12 cellular contexts compared by ENCODE assay signal in genomic region chr4:76623217-76624060, GRCh38.
A peak's percentile ranks its signal among the peaks of the same experiment; 100 is the strongest.
DNase-seq lines count a peak whose midpoint lies in the region; ATAC-seq, FAIRE-seq and TF ChIP-seq lines count a peak whose summit lies in the region.
"Had no signal": no experiment of that assay in that cellular context is flagged by ENCODE, and none has a peak within 500 bp of the region (broad histone marks: within the 10 kb centered on the region; RNA-seq: fewer than 3 reads in every experiment).

No MANE protein-coding gene starts in this region.

- H3K4me3 Mint-ChIP-seq in naive thymus-derived CD4-positive, alpha-beta T cell = no peak overlapping the region

- peaks cover 15 to 37% (median 28%) of the 10 kb centered on the region in 5 donors for H3K27me3 Mint-ChIP-seq in naive thymus-derived CD4-positive, alpha-beta T cell

- H3K4me1 ChIP-seq in mesodermal cell (ENCODE audit: control insufficient read depth, insufficient read depth, low read length, poor library complexity, severe bottlenecking) (peaks cover 34% of the 10 kb centered on the region), thyroid gland (peaks cover 41 to 43% of the 10 kb centered on the region in 2 donors), MM.1S (ENCODE audit: low read length) (peaks cover 16% of the 10 kb centered on the region)
- no peaks in the 10 kb centered on the region for H3K4me1 ChIP-seq in naive thymus-derived CD4-positive, alpha-beta T cell (ENCODE audit: control insufficient read depth in 2 of 2, insufficient read depth in 2 of 2, low read length in 2 of 2)

- H3K4me1 Mint-ChIP-seq in naive thymus-derived CD4-positive, alpha-beta T cell = peaks cover 0 to 2% (median 0%) of the 10 kb centered on the region in 7 donors

- no peaks in the 10 kb centered on the region for H3K36me3 Mint-ChIP-seq in naive thymus-derived CD4-positive, alpha-beta T cell

- peaks cover 0 to 2% (median 0%) of the 10 kb centered on the region in 11 donors for H3K9me3 Mint-ChIP-seq in naive thymus-derived CD4-positive, alpha-beta T cell

- no peaks in the 10 kb centered on the region for H4K20me1 ChIP-seq in MM.1S (ENCODE audit: insufficient read depth, low read length)

- H3K4me3 ChIP-seq in LNCaP clone FGC (ENCODE audit: low read depth, low read length) = no peak overlapping the region
- H3K4me3 ChIP-seq in bronchial epithelial cell (ENCODE audit: low read depth, low read length) = no peak overlapping the region
- H3K4me3 ChIP-seq in mesodermal cell (ENCODE audit: extremely low read depth, insufficient read depth, low read length, poor library complexity, severe bottlenecking) = no peak overlapping the region
- no peak overlapping the region for H3K4me3 ChIP-seq in thyroid gland (replicated peaks in 1 of 3)
- H3K4me3 ChIP-seq in MM.1S (ENCODE audit: low read length) = no peak overlapping the region
- H3K4me3 ChIP-seq in naive thymus-derived CD4-positive, alpha-beta T cell (ENCODE audit: low read length) = no peak overlapping the region

- H3K27ac ChIP-seq in mesodermal cell (ENCODE audit: low read depth, low read length, severe bottlenecking) = peak overlapping the region; percentile 94
- peak overlapping the region; percentile 71 to 87 (median 76) for H3K27ac ChIP-seq in thyroid gland
- no peak overlapping the region for H3K27ac ChIP-seq in MM.1S (ENCODE audit: low read length)
- H3K27ac ChIP-seq in naive thymus-derived CD4-positive, alpha-beta T cell (ENCODE audit: low read depth, low read length) = no peak overlapping the region

- ATAC-seq in naive thymus-derived CD4-positive, alpha-beta T cell = no peak
- no peak for ATAC-seq in HG03565 (IDR thresholded peaks at IDR 0.05; ENCODE audit: unreplicated experiment)

- POLR2A ChIA-PET in HEK293T (lab: Yijun Ruan, JAX) = interaction anchor here (1.0 kb wide), 1 partner anchor 39 kb away, joined by 3 read pairs; no protein-coding TSS in a partner anchor
- POLR2A ChIA-PET in naive thymus-derived CD4-positive, alpha-beta T cell (lab: Charles Lee) = no interaction called here

- H3K9me3 ChIP-seq in mesodermal cell (ENCODE audit: control insufficient read depth, low read length) (no peaks in the 10 kb centered on the region), thyroid gland (no peaks in the 10 kb centered on the region), MM.1S (replicated peaks; ENCODE audit: insufficient read depth, low read length) (no peaks in the 10 kb centered on the region)
- H3K9me3 ChIP-seq in naive thymus-derived CD4-positive, alpha-beta T cell (ENCODE audit: control insufficient read depth in 2 of 3, low read length in 3 of 3) = no peaks in the 10 kb centered on the region

- CTCF ChIA-PET in HEK293T (lab: Yijun Ruan, JAX) = no interaction called here
- CTCF ChIA-PET in naive thymus-derived CD4-positive, alpha-beta T cell (lab: Charles Lee) = no interaction called here

- DNase-seq in LNCaP clone FGC (ENCODE audit: low read depth) (peak; percentile 83), bronchial epithelial cell (ENCODE audit: low read depth) (peak; percentile 61), thyroid gland (no peak), HEK293T (ENCODE audit: extremely low spot score) (no peak), MM.1S (no peak)
- DNase-seq in naive thymus-derived CD4-positive, alpha-beta T cell = no peak
- DNase-seq: activated CD4-positive, CD25-positive, alpha-beta regulatory T cell treated with anti-CD3 and anti-CD28 coated beads, Interleukin-2, amount 50 U/mL, for 72 hours; activated T-cell treated with anti-CD3 and anti-CD28 coated beads, Interleukin-2, amount 50 U/mL, for 48 hours; NCI-H1417; NCI-H69 had no signal

- TF ChIP-seq POLR2A in thyroid gland (IDR thresholded peaks at IDR 0.05) = no peak

- H3K9ac ChIP-seq in MM.1S (ENCODE audit: low read length) = no peak overlapping the region

- H3K79me2 ChIP-seq in MM.1S (ENCODE audit: low read length) = no peaks in the 10 kb centered on the region

- no peak for TF ChIP-seq CTCF in LNCaP clone FGC (IDR thresholded peaks at IDR 0.05; ENCODE audit: control insufficient read depth, extremely low read depth, insufficient read depth)
- TF ChIP-seq CTCF in bronchial epithelial cell (IDR thresholded peaks at IDR 0.05; ENCODE audit: insufficient read depth, low read length, severe bottlenecking) = no peak
- no peak for TF ChIP-seq CTCF in thyroid gland (IDR thresholded peaks at IDR 0.05)
- TF ChIP-seq CTCF in MM.1S (IDR thresholded peaks at IDR 0.05; ENCODE audit: low read length) = no peak

- H3K4me2 ChIP-seq in MM.1S (ENCODE audit: low read depth, low read length) = no peak overlapping the region

- FAIRE-seq in bronchial epithelial cell (lab: Jason Lieb, UNC) = no peak

- H3K27me3 ChIP-seq in bronchial epithelial cell (ENCODE audit: control insufficient read depth, insufficient read depth, low read length) = no peaks in the 10 kb centered on the region
- no peaks in the 10 kb centered on the region for H3K27me3 ChIP-seq in thyroid gland
- no peaks in the 10 kb centered on the region for H3K27me3 ChIP-seq in MM.1S (replicated peaks; ENCODE audit: insufficient read depth, low read length)
- no peaks in the 10 kb centered on the region for H3K27me3 ChIP-seq in naive thymus-derived CD4-positive, alpha-beta T cell (ENCODE audit: control insufficient read depth in 2 of 2, insufficient read depth in 2 of 2, low read length in 2 of 2)

- H3K36me3 ChIP-seq in bronchial epithelial cell (ENCODE audit: control insufficient read depth, insufficient read depth, low read length) = no peaks in the 10 kb centered on the region
- no peaks in the 10 kb centered on the region for H3K36me3 ChIP-seq in mesodermal cell (ENCODE audit: control insufficient read depth, insufficient read depth, low read length)
- no peaks in the 10 kb centered on the region for H3K36me3 ChIP-seq in thyroid gland
- H3K36me3 ChIP-seq in MM.1S (replicated peaks; ENCODE audit: insufficient read depth, low read length) = no peaks in the 10 kb centered on the region
- no peaks in the 10 kb centered on the region for H3K36me3 ChIP-seq in naive thymus-derived CD4-positive, alpha-beta T cell (ENCODE audit: control insufficient read depth in 2 of 3, insufficient read depth in 3 of 3, low read length in 3 of 3)

- intact Hi-C loops in thyroid gland (cut with DNase I) = no loop called here
- intact Hi-C loops in naive thymus-derived CD4-positive, alpha-beta T cell (cut with micrococcal nuclease) = no loop called here

- WGBS in mesodermal cell (ENCODE audit: insufficient coverage in 2 of 2), 2 experiments = 80% methylated on average over 1 of the region's 4 CpGs; no CpG with 5 or more reads in 1 of the 2 experiments
- WGBS in thyroid gland, 2 donors = 77 to 83% methylated on average over 4 of the region's 4 CpGs

- no peak overlapping the region for H3K27ac Mint-ChIP-seq in naive thymus-derived CD4-positive, alpha-beta T cell

- H3F3A ChIP-seq in MM.1S (ENCODE audit: insufficient read depth, low read length) = peaks cover 9% of the 10 kb centered on the region; the same call in 1 of the 2 replicates

- no peaks in the 10 kb centered on the region for H3K9me2 ChIP-seq in MM.1S (replicated peaks; ENCODE audit: insufficient read depth, low read length)

- no peak overlapping the region for H2AFZ ChIP-seq in MM.1S (ENCODE audit: low read length)

TF ChIP-seq in HEK293T, 16 proteins besides CTCF, POLR2A, EP300 and RAD21:
- TF ChIP-seq NFRKB (IDR thresholded peaks at IDR 0.05) = no peak
- TF ChIP-seq TARDBP (IDR thresholded peaks at IDR 0.05) = no peak
- no peak for TF ChIP-seq LEF1 (IDR thresholded peaks at IDR 0.05; ENCODE audit: borderline replicate concordance)
- no peak for TF ChIP-seq HDGF (IDR thresholded peaks at IDR 0.05; ENCODE audit: borderline replicate concordance)
- no peak for TF ChIP-seq L3MBTL2 (conservative IDR thresholded peaks at IDR 0.05)
- no peak for TF ChIP-seq ARNT (IDR thresholded peaks at IDR 0.05)
- TF ChIP-seq FOXA1 (IDR thresholded peaks at IDR 0.05) = no peak
- no peak for TF ChIP-seq ELF4 (IDR thresholded peaks at IDR 0.05)
- no peak for TF ChIP-seq PKNOX1 (IDR thresholded peaks at IDR 0.05)
- TF ChIP-seq ZNF384 (IDR thresholded peaks at IDR 0.05) = no peak
- no peak for TF ChIP-seq FOXM1 (IDR thresholded peaks at IDR 0.05; ENCODE audit: borderline replicate concordance)
- TF ChIP-seq SUZ12 (IDR thresholded peaks at IDR 0.05) = no peak
- no peak for TF ChIP-seq BHLHE40 (IDR thresholded peaks at IDR 0.05; ENCODE audit: borderline replicate concordance)

Comparison
In these comparisons a context has a peak if more than half of its experiments do, and no peak if none do; other contexts are left out.
1. DNase-seq: peak in LNCaP clone FGC (single experiment) and bronchial epithelial cell (single experiment); none in thyroid gland (0 of 2), HEK293T (single experiment), MM.1S (single experiment) and naive thymus-derived CD4-positive, alpha-beta T cell (0 of 9).
2. H3K27ac ChIP-seq: peak in mesodermal cell (single experiment) and thyroid gland (3 of 3); none in MM.1S (single experiment) and naive thymus-derived CD4-positive, alpha-beta T cell (single experiment).